ENCODE assay signal across 8 cellular contexts in the genomic region with DNA sequence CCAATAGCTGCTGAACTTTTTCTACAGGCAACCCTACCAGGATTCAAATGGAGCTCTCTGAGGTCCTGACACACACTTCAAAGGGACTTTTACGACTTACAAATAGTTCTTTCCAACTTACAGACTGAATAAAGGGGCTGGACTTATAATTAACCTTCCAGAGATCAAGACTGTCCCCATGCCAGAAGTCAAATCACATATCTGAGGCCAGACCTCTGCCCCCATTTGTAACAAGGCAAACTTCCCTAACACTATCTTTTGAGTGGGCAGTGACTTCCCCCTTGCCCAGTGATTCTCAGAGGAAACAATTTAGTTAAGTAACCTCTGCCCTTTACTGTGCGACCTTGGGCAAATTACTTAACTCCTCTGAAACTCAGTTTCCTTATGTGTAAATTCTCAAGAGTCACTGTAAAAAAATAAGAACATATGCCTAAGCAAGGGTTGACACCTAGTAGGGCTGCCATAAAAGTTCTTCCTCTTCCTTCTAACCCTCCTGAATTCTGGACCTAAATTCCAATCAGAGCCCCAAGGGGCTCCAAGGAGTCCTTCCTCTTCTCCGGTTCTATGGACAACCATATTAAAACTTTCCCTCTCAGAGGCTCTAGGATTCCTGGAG. TPM values are rescaled to one million over a fixed set of nuclear protein-coding genes. Genes with fewer than 3 reads are reported as not detected.
A peak's percentile ranks its signal among the peaks of the same experiment; 100 is the strongest.
DNase-seq lines count a peak whose midpoint lies in the region; ATAC-seq and TF ChIP-seq lines count a peak whose summit lies in the region.

No MANE protein-coding gene starts in this region.

- peaks cover 25 to 53% (median 37%) of the 10 kb centered on the region in 4 donors for H3K4me1 Mint-ChIP-seq in CD4-positive, alpha-beta memory T cell
- H3K4me1 Mint-ChIP-seq in activated naive CD8-positive, alpha-beta T cell treated with anti-CD3 and anti-CD28 coated beads for 36 hours: peaks cover 31% of the 10 kb centered on the region

- peak overlapping the region; percentile 94 to 99 (median 95) for H3K27ac Mint-ChIP-seq in CD4-positive, alpha-beta memory T cell
- H3K27ac Mint-ChIP-seq in activated naive CD8-positive, alpha-beta T cell treated with anti-CD3 and anti-CD28 coated beads for 36 hours: peak overlapping the region; percentile 100

- no peaks in the 10 kb centered on the region for H3K9me3 ChIP-seq in CD4-positive, alpha-beta memory T cell (ENCODE audit: control insufficient read depth in 1 of 2, low read length in 2 of 2)
- H3K9me3 ChIP-seq in KOPT-K1 (ENCODE audit: insufficient read depth, low read length, poor library complexity, severe bottlenecking) (no peaks in the 10 kb centered on the region), stomach (no peaks in the 10 kb centered on the region)

- CTCF ChIA-PET in CD4-positive, alpha-beta memory T cell (lab: Charles Lee; ENCODE audit: partially characterized antibody): interaction anchor here (0.5 to 1.9 kb wide), 3 partner anchors 37 to 72 kb away, joined by 3 to 9 read pairs (median 3); no protein-coding TSS in a partner anchor

- no peaks in the 10 kb centered on the region for H3K27me3 ChIP-seq in CD4-positive, alpha-beta memory T cell (ENCODE audit: insufficient read depth, low read length)
- H3K27me3 ChIP-seq in stomach: no peaks in the 10 kb centered on the region

- H3K36me3 Mint-ChIP-seq in CD4-positive, alpha-beta memory T cell: peaks cover 0 to 23% of the 10 kb centered on the region in 2 donors
- H3K36me3 Mint-ChIP-seq in activated naive CD8-positive, alpha-beta T cell treated with anti-CD3 and anti-CD28 coated beads for 36 hours: peaks cover 4% of the 10 kb centered on the region

- no peak for ATAC-seq in GM21390 (IDR thresholded peaks at IDR 0.05; ENCODE audit: unreplicated experiment)
- no peak for ATAC-seq in HG03175 (IDR thresholded peaks at IDR 0.05; ENCODE audit: unreplicated experiment)
- no peak for ATAC-seq in HG02610 (IDR thresholded peaks at IDR 0.05; ENCODE audit: unreplicated experiment)

- H3K27ac ChIP-seq in CD4-positive, alpha-beta memory T cell (ENCODE audit: low read depth, low read length): peak overlapping the region; percentile 87
- peak overlapping the region; percentile 90 for H3K27ac ChIP-seq in KOPT-K1 (ENCODE audit: low read depth, low read length, poor library complexity, severe bottlenecking)
- H3K27ac ChIP-seq in stomach: peak overlapping the region; percentile 97 to 99 (median 99)

- H3K36me3 ChIP-seq in CD4-positive, alpha-beta memory T cell (ENCODE audit: insufficient read depth, low read length): no peaks in the 10 kb centered on the region
- H3K36me3 ChIP-seq in KOPT-K1 (ENCODE audit: insufficient read depth, low read length): peaks cover 2% of the 10 kb centered on the region
- peaks cover 0 to 12% (median 5%) of the 10 kb centered on the region in 4 donors for H3K36me3 ChIP-seq in stomach

- peaks cover 44% of the 10 kb centered on the region for H3K4me1 ChIP-seq in CD4-positive, alpha-beta memory T cell (ENCODE audit: insufficient read depth, low read length)
- peaks cover 34 to 70% (median 52%) of the 10 kb centered on the region in 4 donors for H3K4me1 ChIP-seq in stomach

- POLR2A ChIA-PET in CD4-positive, alpha-beta memory T cell (lab: Charles Lee; ENCODE audit: partially characterized antibody): interaction anchor here (0.7 to 5.4 kb wide), 6 partner anchors 9 to 181 kb away, joined by 3 to 81 read pairs (median 10); no protein-coding TSS in a partner anchor

- H3K27me3 Mint-ChIP-seq in CD4-positive, alpha-beta memory T cell: peaks cover 0 to 3% of the 10 kb centered on the region in 2 donors
- no peaks in the 10 kb centered on the region for H3K27me3 Mint-ChIP-seq in activated naive CD8-positive, alpha-beta T cell treated with anti-CD3 and anti-CD28 coated beads for 36 hours

- H3K4me3 ChIP-seq in CD4-positive, alpha-beta memory T cell (ENCODE audit: low read length in 2 of 2): peak overlapping the region; percentile 44 to 100
- peak overlapping the region; percentile 83 to 87 (median 84) for H3K4me3 ChIP-seq in stomach

- H3K9me3 Mint-ChIP-seq in CD4-positive, alpha-beta memory T cell: peaks cover 0 to 10% (median 0%) of the 10 kb centered on the region in 8 donors
- H3K9me3 Mint-ChIP-seq in activated naive CD8-positive, alpha-beta T cell treated with anti-CD3 and anti-CD28 coated beads for 36 hours: no peaks in the 10 kb centered on the region

- H3K4me3 Mint-ChIP-seq in CD4-positive, alpha-beta memory T cell: peak overlapping the region; percentile 94 to 99 (median 97)
- peak overlapping the region; percentile 95 for H3K4me3 Mint-ChIP-seq in activated naive CD8-positive, alpha-beta T cell treated with anti-CD3 and anti-CD28 coated beads for 36 hours

- no peak for TF ChIP-seq CTCF in stomach (IDR thresholded peaks at IDR 0.05)

- 1 to 5% (median 3%) methylated on average over 3 of the region's 3 CpGs for WGBS in stomach, 5 donors

- no peak for TF ChIP-seq EP300 in stomach (IDR thresholded peaks at IDR 0.05)

- intact Hi-C loops in CD4-positive, alpha-beta memory T cell (cut with micrococcal nuclease): no loop called here
- intact Hi-C loops in stomach (cut with DNase I; ENCODE audit: low total_unique reads): no loop called here

- TF ChIP-seq POLR2A in stomach (IDR thresholded peaks at IDR 0.05): no peak

- peak in 4 of 5 donors; percentile 22 to 33 (median 24) for DNase-seq in CD4-positive, alpha-beta memory T cell
- DNase-seq in activated naive CD8-positive, alpha-beta T cell treated with anti-CD3 and anti-CD28 coated beads for 36 hours: no peak
- DNase-seq in iris pigment epithelial cell (ENCODE audit: low read depth): peak; percentile 44
- no peak for DNase-seq in stomach

RNA-seq across cellular contexts. Expression of gene WASF2, which starts 1.3 kb away (rescaled TPM):
- 100 to 1,000 TPM; 163 to 164 TPM for total RNA-seq in CD4-positive, alpha-beta memory T cell
- polyA plus RNA-seq in CD4-positive, alpha-beta memory T cell: 10 to 100 TPM; 31.6 to 81.1 TPM
- total RNA-seq in activated naive CD8-positive, alpha-beta T cell treated with anti-CD3 and anti-CD28 coated beads for 36 hours: 100 to 1,000 TPM; 103 TPM
- 10 to 100 TPM; 47.0 to 82.1 (median 65.3) TPM for total RNA-seq in stomach
- 10 to 100 TPM; 24.7 to 31.9 (median 25.7) TPM for polyA plus RNA-seq in stomach

Comparison
In these comparisons a context has a peak if more than half of its experiments do, and no peak if none do; other contexts are left out.
1. DNase-seq: peak in CD4-positive, alpha-beta memory T cell (4 of 5) and iris pigment epithelial cell (single experiment); none in activated naive CD8-positive, alpha-beta T cell treated with anti-CD3 and anti-CD28 coated beads for 36 hours (single experiment) and stomach (single experiment).
2. Peak in every context shown above with its lines, with median percentiles within 50 percentile points of each other: H3K27ac ChIP-seq.